ENCODE assay signal across 13 cellular contexts in the genomic region with DNA sequence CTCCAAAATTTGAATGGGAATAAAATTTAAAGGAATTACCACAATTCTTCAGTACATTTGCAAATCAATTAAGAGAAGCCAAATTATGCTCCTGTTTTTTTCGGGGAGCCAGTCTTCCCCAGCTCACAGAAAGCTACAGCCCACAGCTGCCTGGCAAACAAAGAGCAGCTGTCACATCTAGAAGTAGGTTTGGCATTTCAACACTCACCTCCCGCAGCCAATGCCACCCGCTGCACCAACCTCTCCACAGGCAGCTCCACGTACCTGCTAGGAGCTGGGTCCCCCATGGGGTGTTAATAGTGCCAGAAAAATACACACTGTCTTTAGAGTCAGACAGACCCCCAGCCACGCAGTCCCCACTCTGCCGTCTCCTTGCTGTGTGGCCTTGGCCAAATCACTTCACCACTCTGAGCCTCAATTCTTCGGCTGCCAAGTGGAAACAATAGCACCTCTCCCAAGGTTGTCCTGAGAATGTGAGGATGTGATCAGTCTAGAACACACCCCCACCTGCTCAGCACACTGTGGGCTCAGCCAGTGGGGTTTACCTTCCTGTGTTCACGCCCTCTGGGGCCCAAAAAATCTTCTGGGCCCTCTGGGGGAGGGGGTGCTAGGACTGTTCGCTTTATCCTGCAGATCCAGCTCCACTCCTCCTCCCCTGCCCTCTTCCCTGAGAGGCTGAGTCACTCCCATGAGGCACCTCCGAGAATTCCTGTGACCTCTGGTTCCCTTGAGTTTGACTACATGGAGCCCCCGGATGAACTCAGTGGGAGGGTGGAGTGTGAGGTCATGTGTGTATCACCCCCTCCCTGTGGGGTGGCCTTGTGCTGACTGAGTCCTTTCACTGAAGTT.
DNase-seq lines count a peak whose midpoint lies in the region; ATAC-seq and TF ChIP-seq lines count a peak whose summit lies in the region.
"Had no signal": no experiment of that assay in that cellular context is flagged by ENCODE, and none has a peak within 500 bp of the region (broad histone marks: within the 10 kb centered on the region; RNA-seq: fewer than 3 reads in every experiment).

No MANE protein-coding gene starts in this region.

- TF ChIP-seq CTCF in esophagus muscularis mucosa (IDR thresholded peaks at IDR 0.05) = no peak

- 52% methylated on average over 11 of the region's 11 CpGs for WGBS in esophagus muscularis mucosa
- WGBS in aorta, 2 donors = 58 to 60% methylated on average over 11 of the region's 11 CpGs

- ATAC-seq in aorta (ENCODE audit: low FRiP score) = no peak
- no peak for ATAC-seq in GM19452 (IDR thresholded peaks at IDR 0.05; ENCODE audit: unreplicated experiment)
- ATAC-seq: activated CD8-positive, alpha-beta T cell treated with anti-CD3 and anti-CD28 coated beads, Interleukin-2, amount 10 ng/mL, durations not matched to agents 7 days and 5 days; activated T-helper 17 cell treated with anti-CD3 and anti-CD28 coated beads, Interleukin-2, amount 50 U/mL, for 72 hours had no signal

- DNase-seq in DMS79 (lab: John Stamatoyannopoulos, UW) = peak; percentile 57
- peak; percentile 78 for DNase-seq in NCI-H510A (lab: John Stamatoyannopoulos, UW)
- peak; percentile 70 for DNase-seq in esophagus muscularis mucosa (ENCODE audit: extremely low spot score)
- no peak for DNase-seq in aorta
- no peak for DNase-seq in activated T-helper 1 cell treated with anti-CD3 and anti-CD28 coated beads, Interleukin-12 subunit alpha, Interleukin-12 subunit beta, Interleukin-2, Interleukin-4 antibody, amounts not matched to agents 30 ng/mL and 10 ng/mL and 1 ng/mL, durations not matched to agents 14 hours and 24 hours and 36 hours (ENCODE audit: low spot score)
- DNase-seq in NCI-H2196 (lab: John Stamatoyannopoulos, UW; ENCODE audit: unreplicated experiment) = no peak
- DNase-seq: activated CD8-positive, alpha-beta T cell treated with anti-CD3 and anti-CD28 coated beads, Interleukin-2, amount 10 ng/mL, durations not matched to agents 7 days and 5 days; Caco-2; Kasumi-1; NCI-H2227 treated with DMSO at 0.1 percent for 48 hours had no signal

- H3K36me3 ChIP-seq in esophagus muscularis mucosa = no peaks in the 10 kb centered on the region
- no peaks in the 10 kb centered on the region for H3K36me3 ChIP-seq in aorta (ENCODE audit: control insufficient read depth in 1 of 2, insufficient read depth in 2 of 2, low read length in 1 of 2)

- intact Hi-C loops in esophagus muscularis mucosa (cut with DNase I) (no loop called here), aorta (cut with DNase I) (no loop called here)
- intact Hi-C loops in activated T-helper 1 cell treated with anti-CD3 and anti-CD28 coated beads, Interleukin-12 subunit alpha, Interleukin-12 subunit beta, Interleukin-2, Interleukin-4 antibody, amounts not matched to agents 30 ng/mL and 10 ng/mL and 1 ng/mL, durations not matched to agents 14 hours and 24 hours and 36 hours (cut with micrococcal nuclease) = no loop called here

- H3K4me3 ChIP-seq in esophagus muscularis mucosa (no peak overlapping the region), aorta (ENCODE audit: low read length in 2 of 2) (no peak overlapping the region)

- peaks cover 0 to 2% (median 0%) of the 10 kb centered on the region in 3 donors for H3K9me3 Mint-ChIP-seq in IgD-negative memory B cell
- no peaks in the 10 kb centered on the region for H3K9me3 Mint-ChIP-seq in activated T-helper 1 cell treated with anti-CD3 and anti-CD28 coated beads, Interleukin-12 subunit alpha, Interleukin-12 subunit beta, Interleukin-2, Interleukin-4 antibody, amounts not matched to agents 30 ng/mL and 10 ng/mL and 1 ng/mL, durations not matched to agents 14 hours and 24 hours and 36 hours
- H3K9me3 Mint-ChIP-seq: activated T-helper 17 cell treated with anti-CD3 and anti-CD28 coated beads, Interleukin-2, amount 50 U/mL, for 72 hours had no signal

- H3K27me3 Mint-ChIP-seq in IgD-negative memory B cell = peaks cover 10% of the 10 kb centered on the region
- H3K27me3 Mint-ChIP-seq in activated T-helper 1 cell treated with anti-CD3 and anti-CD28 coated beads, Interleukin-12 subunit alpha, Interleukin-12 subunit beta, Interleukin-2, Interleukin-4 antibody, amounts not matched to agents 30 ng/mL and 10 ng/mL and 1 ng/mL, durations not matched to agents 14 hours and 24 hours and 36 hours (ENCODE audit: insufficient read depth) = peaks cover 18% of the 10 kb centered on the region

- H3K27ac ChIP-seq in esophagus muscularis mucosa (replicated peaks in 1 of 4) (no peak overlapping the region), aorta (ENCODE audit: low read depth in 1 of 2, low read length in 2 of 2) (no peak overlapping the region)

- H3K27me3 ChIP-seq in esophagus muscularis mucosa = peaks cover 0 to 69% (median 0%) of the 10 kb centered on the region in 4 donors
- H3K27me3 ChIP-seq in aorta (ENCODE audit: control insufficient read depth in 1 of 2, insufficient read depth in 2 of 2, low read length in 1 of 2) = no peaks in the 10 kb centered on the region

- no peak for TF ChIP-seq POLR2A in esophagus muscularis mucosa (IDR thresholded peaks at IDR 0.05; ENCODE audit: low read depth)

- TF ChIP-seq EP300 in esophagus muscularis mucosa (IDR thresholded peaks at IDR 0.05) = no peak

- H3K4me1 ChIP-seq in esophagus muscularis mucosa = no peaks in the 10 kb centered on the region
- no peaks in the 10 kb centered on the region for H3K4me1 ChIP-seq in aorta (ENCODE audit: control insufficient read depth in 1 of 2, insufficient read depth in 2 of 2, low read length in 2 of 2)
- H3K4me1 ChIP-seq: Caco-2 had no signal

- H3K4me3 Mint-ChIP-seq in IgD-negative memory B cell = peak overlapping the region in 2 of 4 donors; percentile 53 to 76
- H3K4me3 Mint-ChIP-seq in activated T-helper 1 cell treated with anti-CD3 and anti-CD28 coated beads, Interleukin-12 subunit alpha, Interleukin-12 subunit beta, Interleukin-2, Interleukin-4 antibody, amounts not matched to agents 30 ng/mL and 10 ng/mL and 1 ng/mL, durations not matched to agents 14 hours and 24 hours and 36 hours = no peak overlapping the region
- H3K4me3 Mint-ChIP-seq: activated CD8-positive, alpha-beta T cell treated with anti-CD3 and anti-CD28 coated beads, Interleukin-2, amount 10 ng/mL, durations not matched to agents 7 days and 5 days; activated T-helper 17 cell treated with anti-CD3 and anti-CD28 coated beads, Interleukin-2, amount 50 U/mL, for 72 hours had no signal

- no peaks in the 10 kb centered on the region for H3K36me3 Mint-ChIP-seq in IgD-negative memory B cell
- H3K36me3 Mint-ChIP-seq in activated T-helper 1 cell treated with anti-CD3 and anti-CD28 coated beads, Interleukin-12 subunit alpha, Interleukin-12 subunit beta, Interleukin-2, Interleukin-4 antibody, amounts not matched to agents 30 ng/mL and 10 ng/mL and 1 ng/mL, durations not matched to agents 14 hours and 24 hours and 36 hours (ENCODE audit: low read depth) = no peaks in the 10 kb centered on the region

- H3K9me3 ChIP-seq in esophagus muscularis mucosa (no peaks in the 10 kb centered on the region), aorta (ENCODE audit: control insufficient read depth, low read length) (peaks cover 3% of the 10 kb centered on the region)
- H3K9me3 ChIP-seq: Caco-2 had no signal

- peak overlapping the region in 2 of 3 donors; percentile 65 to 69 for H3K27ac Mint-ChIP-seq in IgD-negative memory B cell
- no peak overlapping the region for H3K27ac Mint-ChIP-seq in activated T-helper 1 cell treated with anti-CD3 and anti-CD28 coated beads, Interleukin-12 subunit alpha, Interleukin-12 subunit beta, Interleukin-2, Interleukin-4 antibody, amounts not matched to agents 30 ng/mL and 10 ng/mL and 1 ng/mL, durations not matched to agents 14 hours and 24 hours and 36 hours
- H3K27ac Mint-ChIP-seq: activated CD8-positive, alpha-beta T cell treated with anti-CD3 and anti-CD28 coated beads, Interleukin-2, amount 10 ng/mL, durations not matched to agents 7 days and 5 days; activated T-helper 17 cell treated with anti-CD3 and anti-CD28 coated beads, Interleukin-2, amount 50 U/mL, for 72 hours had no signal

- H3K4me1 Mint-ChIP-seq in IgD-negative memory B cell = peaks cover 14 to 30% (median 25%) of the 10 kb centered on the region in 3 donors
- no peaks in the 10 kb centered on the region for H3K4me1 Mint-ChIP-seq in activated T-helper 1 cell treated with anti-CD3 and anti-CD28 coated beads, Interleukin-12 subunit alpha, Interleukin-12 subunit beta, Interleukin-2, Interleukin-4 antibody, amounts not matched to agents 30 ng/mL and 10 ng/mL and 1 ng/mL, durations not matched to agents 14 hours and 24 hours and 36 hours (ENCODE audit: low read depth)
- H3K4me1 Mint-ChIP-seq: activated T-helper 17 cell treated with anti-CD3 and anti-CD28 coated beads, Interleukin-2, amount 50 U/mL, for 72 hours had no signal

Comparison
In these comparisons a context has a peak if more than half of its experiments do, and no peak if none do; other contexts are left out.
1. DNase-seq: peak in DMS79 (single experiment), NCI-H510A (single experiment) and esophagus muscularis mucosa (single experiment); none in aorta (0 of 2), activated T-helper 1 cell treated with anti-CD3 and anti-CD28 coated beads, Interleukin-12 subunit alpha, Interleukin-12 subunit beta, Interleukin-2, Interleukin-4 antibody, amounts not matched to agents 30 ng/mL and 10 ng/mL and 1 ng/mL, durations not matched to agents 14 hours and 24 hours and 36 hours (single experiment) and NCI-H2196 (single experiment).